ENCODE assay signal across 21 cellular contexts in the genomic region with DNA sequence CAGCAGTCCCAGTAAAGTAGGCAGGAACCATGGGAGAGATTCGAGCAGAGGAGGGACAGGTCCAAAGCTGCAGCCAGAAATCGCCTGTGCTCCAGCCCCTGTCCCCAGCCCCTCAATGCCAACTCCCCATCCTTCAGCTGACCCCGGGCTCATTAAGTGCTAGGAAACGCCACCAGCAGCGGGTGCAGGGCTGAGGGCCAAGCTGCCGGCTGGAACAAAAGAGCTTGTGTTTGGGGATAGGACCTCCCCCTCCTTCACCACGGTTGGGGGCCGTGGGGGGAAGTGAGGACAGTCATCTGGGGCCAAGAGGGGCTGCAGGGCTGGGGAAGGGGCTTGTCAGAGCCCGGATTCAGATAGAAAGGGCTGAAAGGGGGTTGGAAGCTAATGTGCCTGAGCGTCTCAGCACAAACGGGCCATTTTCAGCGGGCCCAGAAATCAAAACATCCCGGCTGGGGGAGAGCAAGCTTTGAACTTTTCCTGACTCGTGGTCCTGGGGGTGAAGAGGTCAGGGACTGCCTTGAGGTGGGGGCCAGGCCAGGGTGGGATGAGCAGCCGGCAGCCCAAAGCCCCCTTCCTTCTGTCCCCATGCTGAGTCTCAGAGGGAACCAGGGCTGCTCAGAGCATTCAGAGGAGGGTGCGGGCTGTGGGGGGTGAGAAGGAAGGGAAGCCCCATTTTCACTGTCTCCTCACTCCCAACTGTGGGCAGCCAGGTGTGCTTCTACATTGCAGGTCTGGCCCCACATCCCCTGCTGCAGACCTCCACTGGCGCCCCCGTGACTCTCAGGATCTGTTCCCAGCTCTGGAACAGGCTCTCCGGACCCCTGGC.
DNase-seq lines count a peak whose midpoint lies in the region; ATAC-seq lines count a peak whose summit lies in the region.
"Had no signal": no experiment of that assay in that cellular context is flagged by ENCODE, and none has a peak within 500 bp of the region (broad histone marks: within the 10 kb centered on the region; RNA-seq: fewer than 3 reads in every experiment).

No MANE protein-coding gene starts in this region.

- peaks cover 4% of the 10 kb centered on the region for H3K27me3 Mint-ChIP-seq in T-helper 2 cell treated with Interferon-gamma antibody and Interleukin-4, amounts not matched to agents 5 μg/mL and 100 μg/mL, for 36 hours (ENCODE audit: low read depth)

- intact Hi-C loops in head of caudate nucleus (cut with DNase I), result no loop called here

- H3K36me3 Mint-ChIP-seq in T-helper 2 cell treated with Interferon-gamma antibody and Interleukin-4, amounts not matched to agents 5 μg/mL and 100 μg/mL, for 36 hours (ENCODE audit: low read depth), result no peaks in the 10 kb centered on the region
- H3K36me3 Mint-ChIP-seq: stimulated activated naive B cell treated with anti-CD40 and anti-IgM and Interleukin-4, amounts not matched to agents 10 μg/mL and 1 μg/mL and 100 μg/mL, for 72 hours had no signal

- no peak overlapping the region for H3K4me3 Mint-ChIP-seq in T-helper 2 cell treated with Interferon-gamma antibody and Interleukin-4, amounts not matched to agents 5 μg/mL and 100 μg/mL, for 36 hours
- H3K4me3 Mint-ChIP-seq: activated naive CD4-positive, alpha-beta T cell treated with anti-CD3 and anti-CD28 coated beads for 36 hours; stimulated activated naive B cell treated with anti-CD40 and anti-IgM and Interleukin-4, amounts not matched to agents 10 μg/mL and 1 μg/mL and 100 μg/mL, for 72 hours had no signal

- H3K36me3 ChIP-seq in SJCRH30, result no peaks in the 10 kb centered on the region
- H3K36me3 ChIP-seq: breast epithelium, SJSA1, spleen, uterus had no signal

- H3K27ac ChIP-seq in SJCRH30, result no peak overlapping the region
- H3K27ac ChIP-seq: breast epithelium, SJSA1, spleen, uterus had no signal

- H3K9me3 ChIP-seq in SJCRH30 (replicated peaks), result no peaks in the 10 kb centered on the region
- H3K9me3 ChIP-seq: breast epithelium, SJSA1, spleen, uterus had no signal

- ATAC-seq in HG03095 (IDR thresholded peaks at IDR 0.05; ENCODE audit: unreplicated experiment), result no peak
- ATAC-seq in HG02642 (IDR thresholded peaks at IDR 0.05; ENCODE audit: poor library complexity, unreplicated experiment), result no peak
- ATAC-seq in HG03108 (IDR thresholded peaks at IDR 0.05; ENCODE audit: unreplicated experiment), result no peak
- ATAC-seq: K562; stimulated activated naive B cell treated with anti-CD40 and anti-IgM and Interleukin-4, amounts not matched to agents 10 μg/mL and 1 μg/mL and 100 μg/mL, for 72 hours had no signal

- no peak overlapping the region for H3K27ac Mint-ChIP-seq in T-helper 2 cell treated with Interferon-gamma antibody and Interleukin-4, amounts not matched to agents 5 μg/mL and 100 μg/mL, for 36 hours
- H3K27ac Mint-ChIP-seq: activated naive CD4-positive, alpha-beta T cell treated with anti-CD3 and anti-CD28 coated beads for 36 hours had no signal

- H3K4me3 ChIP-seq in SJCRH30, result peak overlapping the region; percentile 29
- H3K4me3 ChIP-seq: breast epithelium, K562, SJSA1, spleen, uterus had no signal

- peak; percentile 84 for DNase-seq in Ammon's horn (ENCODE audit: low spot score)
- DNase-seq in SJCRH30, result peak; percentile 43 to 65
- DNase-seq in head of caudate nucleus, result peak; percentile 48 to 90 (median 80)
- DNase-seq in middle frontal gyrus (ENCODE audit: extremely low spot score, low spot score), result peak; percentile 54
- DNase-seq in T-helper 2 cell treated with Interferon-gamma antibody and Interleukin-4, amounts not matched to agents 5 μg/mL and 100 μg/mL, for 36 hours (ENCODE audit: low spot score), result no peak
- DNase-seq: activated CD4-positive, alpha-beta T cell treated with anti-CD3 and anti-CD28 coated beads for 48 hours; activated naive CD4-positive, alpha-beta T cell treated with anti-CD3 and anti-CD28 coated beads for 36 hours; effector memory CD4-positive, alpha-beta T cell; mesendoderm; NCI-H1105; NCI-H2171 treated with DMSO at 0.1 percent for 48 hours; spleen; stimulated activated naive B cell treated with anti-CD40 and anti-IgM and Interleukin-4, amounts not matched to agents 10 μg/mL and 1 μg/mL and 100 μg/mL, for 72 hours; T1000; uterus had no signal

- no peaks in the 10 kb centered on the region for H3K9me3 Mint-ChIP-seq in T-helper 2 cell treated with Interferon-gamma antibody and Interleukin-4, amounts not matched to agents 5 μg/mL and 100 μg/mL, for 36 hours
- H3K9me3 Mint-ChIP-seq: activated naive CD4-positive, alpha-beta T cell treated with anti-CD3 and anti-CD28 coated beads for 36 hours; stimulated activated naive B cell treated with anti-CD40 and anti-IgM and Interleukin-4, amounts not matched to agents 10 μg/mL and 1 μg/mL and 100 μg/mL, for 72 hours had no signal

- peaks cover 21% of the 10 kb centered on the region for H3K27me3 ChIP-seq in SJCRH30
- H3K27me3 ChIP-seq: breast epithelium, SJSA1, uterus had no signal

- peaks cover 15% of the 10 kb centered on the region for H3K4me1 ChIP-seq in SJCRH30
- H3K4me1 ChIP-seq: breast epithelium, SJSA1, spleen, uterus had no signal

- no peaks in the 10 kb centered on the region for H3K4me1 Mint-ChIP-seq in T-helper 2 cell treated with Interferon-gamma antibody and Interleukin-4, amounts not matched to agents 5 μg/mL and 100 μg/mL, for 36 hours (ENCODE audit: low read depth)
- H3K4me1 Mint-ChIP-seq: stimulated activated naive B cell treated with anti-CD40 and anti-IgM and Interleukin-4, amounts not matched to agents 10 μg/mL and 1 μg/mL and 100 μg/mL, for 72 hours had no signal
